15 cellular contexts compared by ENCODE assay signal in genomic region chr11:30411383-30411782, GRCh38.
DNase-seq lines count a peak whose midpoint lies in the region; ATAC-seq, FAIRE-seq and TF ChIP-seq lines count a peak whose summit lies in the region.
"Had no signal": no experiment of that assay in that cellular context is flagged by ENCODE, and none has a peak within 500 bp of the region (broad histone marks: within the 10 kb centered on the region; RNA-seq: fewer than 3 reads in every experiment).

No MANE protein-coding gene starts in this region.

- H3K27me3 Mint-ChIP-seq in progenitor cell of endocrine pancreas, result no peaks in the 10 kb centered on the region

- no peak overlapping the region for H3K4me3 Mint-ChIP-seq in progenitor cell of endocrine pancreas (ENCODE audit: low read depth)
- H3K4me3 Mint-ChIP-seq: CD14-positive monocyte; CD4-positive, alpha-beta memory T cell had no signal

- no peak for ATAC-seq in GM21515 (IDR thresholded peaks at IDR 0.05; ENCODE audit: unreplicated experiment)

- H3K36me3 Mint-ChIP-seq in progenitor cell of endocrine pancreas (ENCODE audit: insufficient read depth), result peaks cover 2% of the 10 kb centered on the region
- H3K36me3 Mint-ChIP-seq: CD14-positive monocyte; CD4-positive, alpha-beta memory T cell had no signal

- H3K27ac Mint-ChIP-seq in progenitor cell of endocrine pancreas, result no peak overlapping the region
- H3K27ac Mint-ChIP-seq: CD14-positive monocyte; CD4-positive, alpha-beta memory T cell had no signal

- H3K9me3 Mint-ChIP-seq in progenitor cell of endocrine pancreas (ENCODE audit: low read depth), result no peaks in the 10 kb centered on the region
- H3K9me3 Mint-ChIP-seq: CD4-positive, alpha-beta memory T cell had no signal

- DNase-seq in M059J (ENCODE audit: low read depth) (peak; percentile 56), fibroblast of peridontal ligament (ENCODE audit: extremely low read depth) (peak; percentile 14), renal cortical epithelial cell (ENCODE audit: low read depth) (peak; percentile 26), Kasumi-1 (lab: John Stamatoyannopoulos, UW) (no peak), progenitor cell of endocrine pancreas (ENCODE audit: low spot score, unreplicated experiment) (no peak)
- DNase-seq: CD4-positive, alpha-beta memory T cell; DMS153; DMS79; GDM1 had no signal

- no peak for TF ChIP-seq CTCF in progenitor cell of endocrine pancreas (IDR thresholded peaks at IDR 0.05; ENCODE audit: unreplicated experiment)

- H3K4me1 Mint-ChIP-seq in progenitor cell of endocrine pancreas (ENCODE audit: low read depth), result peaks cover 31% of the 10 kb centered on the region
- H3K4me1 Mint-ChIP-seq: CD14-positive monocyte; CD4-positive, alpha-beta memory T cell had no signal

- FAIRE-seq in A204.1 (lab: Jason Lieb, UNC), result peak; percentile 65
- FAIRE-seq: GM12892, GM18507, H1 had no signal

Comparison
In these comparisons a context has a peak if more than half of its experiments do, and no peak if none do; other contexts are left out.
1. DNase-seq: peak in M059J (single experiment), fibroblast of peridontal ligament (single experiment) and renal cortical epithelial cell (single experiment); none in Kasumi-1 (0 of 2) and progenitor cell of endocrine pancreas (single experiment).